32 cellular contexts compared by ENCODE assay signal in the genomic region with DNA sequence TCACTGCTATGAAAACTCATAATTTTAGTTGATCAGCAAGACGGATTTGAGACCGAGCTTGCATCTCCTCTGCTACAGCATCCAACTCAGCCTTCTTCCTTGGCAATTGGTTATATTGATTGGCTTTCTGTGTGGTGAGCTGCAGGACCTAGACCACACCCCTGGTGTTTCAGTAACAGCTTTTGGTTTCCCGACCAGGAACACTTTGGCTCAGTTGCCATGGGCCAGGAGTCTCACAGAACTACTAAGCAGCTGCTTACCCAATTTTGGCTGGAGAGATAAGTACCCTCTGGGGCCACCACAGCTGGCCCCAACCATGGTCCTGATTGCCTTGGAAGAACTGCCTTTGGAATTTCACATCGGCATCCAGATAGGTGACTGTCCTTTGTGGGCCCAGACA. TPM values are rescaled to one million over a fixed set of nuclear protein-coding genes. Genes with fewer than 3 reads are reported as not detected.
"Had no signal": no experiment of that assay in that cellular context is flagged by ENCODE, and none has a peak within 500 bp of the region (broad histone marks: within the 10 kb centered on the region; RNA-seq: fewer than 3 reads in every experiment).

A gene with protein sequence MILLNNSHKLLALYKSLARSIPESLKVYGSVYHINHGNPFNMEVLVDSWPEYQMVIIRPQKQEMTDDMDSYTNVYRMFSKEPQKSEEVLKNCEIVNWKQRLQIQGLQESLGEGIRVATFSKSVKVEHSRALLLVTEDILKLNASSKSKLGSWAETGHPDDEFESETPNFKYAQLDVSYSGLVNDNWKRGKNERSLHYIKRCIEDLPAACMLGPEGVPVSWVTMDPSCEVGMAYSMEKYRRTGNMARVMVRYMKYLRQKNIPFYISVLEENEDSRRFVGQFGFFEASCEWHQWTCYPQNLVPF (plus strand): TSS at position 212 of the 400 bp plus-strand sequence. CDS start 7,600 bp downstream, outside the sequence.

- DNase-seq: naive thymus-derived CD4-positive, alpha-beta T cell; natural killer cell; nephron progenitor cell; nucleus accumbens; pancreas; psoas muscle; right cardiac atrium; spleen; stimulated activated CD4-positive, alpha-beta T cell treated with anti-CD3 and anti-CD28 coated beads, Interleukin-12 subunit alpha, Interleukin-12 subunit beta, amount 100 ng/mL, for 4 hours; stimulated activated CD4-positive, alpha-beta T cell treated with anti-CD3 and anti-CD28 coated beads, Interleukin-1b, Interleukin-23, amount 100 ng/mL, for 48 hours; stimulated activated CD4-positive, alpha-beta T cell treated with anti-CD3 and anti-CD28 coated beads, Interleukin-2, amount 100 ng/mL, for 48 hours; stimulated activated CD4-positive, alpha-beta T cell treated with anti-CD3 and anti-CD28 coated beads, Interleukin-4, amount 100 ng/mL, for 24 hours; stimulated activated naive B cell treated with anti-CD40 and anti-IgM and Interleukin-4, amounts not matched to agents 10 μg/mL and 1 μg/mL and 100 μg/mL, for 72 hours; stimulated activated naive CD4-positive, alpha-beta T cell treated with Interleukin-2 at 50 U/mL for 16 hours; stomach; thyroid gland; trophoblast cell; upper lobe of left lung had no signal

- H3K36me3 Mint-ChIP-seq: natural killer cell; stimulated activated effector memory CD8-positive, alpha-beta T cell treated with anti-CD3 and anti-CD28 coated beads, Interleukin-12 subunit alpha, Interleukin-12 subunit beta, amount 100 ng/mL, for 72 hours; stimulated activated naive B cell treated with anti-CD40 and anti-IgM and Interleukin-4, amounts not matched to agents 10 μg/mL and 1 μg/mL and 100 μg/mL, for 72 hours had no signal

- H3K27ac Mint-ChIP-seq: naive thymus-derived CD4-positive, alpha-beta T cell; natural killer cell; nephron progenitor cell; stimulated activated effector memory CD8-positive, alpha-beta T cell treated with anti-CD3 and anti-CD28 coated beads, Interleukin-12 subunit alpha, Interleukin-12 subunit beta, amount 100 ng/mL, for 72 hours; stimulated activated naive B cell treated with anti-CD40 and anti-IgM and Interleukin-4, amounts not matched to agents 10 μg/mL and 1 μg/mL and 100 μg/mL, for 72 hours; stimulated activated naive CD8-positive, alpha-beta T cell treated with anti-CD3 and anti-CD28 coated beads, Interleukin-15, Interleukin-2, amounts not matched to agents 100 ng/mL and 50 ng/mL, for 24 hours had no signal

- H3K9me3 ChIP-seq: neutrophil, pancreas, psoas muscle, spleen, stomach, thoracic aorta, thyroid gland, tibial nerve, upper lobe of left lung, vagina had no signal

- H3K4me3 Mint-ChIP-seq: naive thymus-derived CD4-positive, alpha-beta T cell; natural killer cell; nephron progenitor cell; neural crest cell; stimulated activated effector memory CD8-positive, alpha-beta T cell treated with anti-CD3 and anti-CD28 coated beads, Interleukin-12 subunit alpha, Interleukin-12 subunit beta, amount 100 ng/mL, for 72 hours; stimulated activated naive B cell treated with anti-CD40 and anti-IgM and Interleukin-4, amounts not matched to agents 10 μg/mL and 1 μg/mL and 100 μg/mL, for 72 hours; stimulated activated naive CD8-positive, alpha-beta T cell treated with anti-CD3 and anti-CD28 coated beads, Interleukin-15, Interleukin-2, amounts not matched to agents 100 ng/mL and 50 ng/mL, for 24 hours had no signal

- ATAC-seq: naive thymus-derived CD4-positive, alpha-beta T cell; natural killer cell; pancreas; psoas muscle; right cardiac atrium; sciatic nerve; stimulated activated effector memory CD8-positive, alpha-beta T cell treated with anti-CD3 and anti-CD28 coated beads, Interleukin-12 subunit alpha, Interleukin-12 subunit beta, amount 100 ng/mL, for 72 hours; stimulated activated naive B cell treated with anti-CD40 and anti-IgM and Interleukin-4, amounts not matched to agents 10 μg/mL and 1 μg/mL and 100 μg/mL, for 72 hours had no signal

- H3K4me1 Mint-ChIP-seq: naive thymus-derived CD4-positive, alpha-beta T cell; natural killer cell; nephron progenitor cell; neural crest cell; stimulated activated effector memory CD8-positive, alpha-beta T cell treated with anti-CD3 and anti-CD28 coated beads, Interleukin-12 subunit alpha, Interleukin-12 subunit beta, amount 100 ng/mL, for 72 hours; stimulated activated naive B cell treated with anti-CD40 and anti-IgM and Interleukin-4, amounts not matched to agents 10 μg/mL and 1 μg/mL and 100 μg/mL, for 72 hours had no signal

- H3K27me3 Mint-ChIP-seq: stimulated activated naive B cell treated with anti-CD40 and anti-IgM and Interleukin-4, amounts not matched to agents 10 μg/mL and 1 μg/mL and 100 μg/mL, for 72 hours; stimulated activated naive CD8-positive, alpha-beta T cell treated with anti-CD3 and anti-CD28 coated beads, Interleukin-15, Interleukin-2, amounts not matched to agents 100 ng/mL and 50 ng/mL, for 24 hours had no signal

- H3K4me3 ChIP-seq: pancreas, psoas muscle, skin epidermis, smooth muscle cell, spleen, stomach, thoracic aorta, thyroid gland, tibial nerve, upper lobe of left lung, vagina had no signal

- H3K36me3 ChIP-seq: neutrophil, pancreas, spleen, stomach, thoracic aorta, thyroid gland, tibial nerve, upper lobe of left lung, vagina had no signal

- H3K4me2 ChIP-seq: smooth muscle cell had no signal

- H3K4me1 ChIP-seq: pancreas, psoas muscle, spleen, stomach, thyroid gland, tibial nerve, upper lobe of left lung, vagina had no signal

- H3K9me3 Mint-ChIP-seq: natural killer cell; nephron progenitor cell; stimulated activated effector memory CD8-positive, alpha-beta T cell treated with anti-CD3 and anti-CD28 coated beads, Interleukin-12 subunit alpha, Interleukin-12 subunit beta, amount 100 ng/mL, for 72 hours; stimulated activated naive CD8-positive, alpha-beta T cell treated with anti-CD3 and anti-CD28 coated beads, Interleukin-15, Interleukin-2, amounts not matched to agents 100 ng/mL and 50 ng/mL, for 24 hours had no signal

- H3K27me3 ChIP-seq: neutrophil, pancreas, spleen, stomach, thyroid gland, tibial nerve, upper lobe of left lung, vagina had no signal

- H3K27ac ChIP-seq: neutrophil, pancreas, psoas muscle, skin epidermis, spleen, stomach, thoracic aorta, thyroid gland, tibial nerve, upper lobe of left lung, vagina had no signal

- FAIRE-seq: pancreas, urothelium cell line had no signal

RNA-seq across cellular contexts. Expression of the gene that starts here (rescaled TPM):
- total RNA-seq: naive thymus-derived CD4-positive, alpha-beta T cell; natural killer cell; osteocyte; posterior vena cava; psoas muscle; right cardiac atrium; sciatic nerve; smooth muscle cell; spleen; subcutaneous adipose tissue; thoracic aorta; thyroid gland; tibial nerve; vagina had no signal
- polyA plus RNA-seq: psoas muscle, right cardiac atrium, smooth muscle cell, spleen had no signal
